19 cellular contexts compared by ENCODE assay signal in the genomic region with DNA sequence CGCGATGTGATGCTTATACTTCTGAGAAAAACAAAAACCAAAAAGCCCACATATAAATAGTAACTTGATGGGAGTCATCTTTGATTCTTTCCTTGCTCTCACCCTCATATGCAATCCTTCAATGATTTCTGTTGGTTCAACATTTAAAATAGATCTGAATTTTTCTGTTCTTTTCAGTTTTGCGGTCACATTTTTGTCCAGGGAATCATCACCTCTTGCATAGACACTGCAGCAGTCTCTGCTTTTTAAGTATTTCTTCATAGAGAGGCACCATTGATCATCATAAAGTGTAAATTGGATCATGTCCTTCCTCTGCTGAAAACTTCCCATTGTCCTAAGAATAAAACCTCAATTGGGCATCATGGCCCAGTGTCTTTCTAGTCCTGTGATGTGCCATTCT.
DNase-seq lines count a peak whose midpoint lies in the region; ATAC-seq, FAIRE-seq and TF ChIP-seq lines count a peak whose summit lies in the region.
"Had no signal": no experiment of that assay in that cellular context is flagged by ENCODE, and none has a peak within 500 bp of the region (broad histone marks: within the 10 kb centered on the region; RNA-seq: fewer than 3 reads in every experiment).

No MANE protein-coding gene starts in this region.

- TF ChIP-seq CTCF in AG10803 (conservative IDR thresholded peaks at IDR 0.05; ENCODE audit: low read length) (no peak), IMR-90 (conservative IDR thresholded peaks at IDR 0.05; ENCODE audit: low read depth, low read length) (no peak), keratinocyte (optimal IDR thresholded peaks at IDR 0.05 in 1 of 3, IDR thresholded peaks at IDR 0.05 in 1 of 3, conservative IDR thresholded peaks at IDR 0.05 in 1 of 3; ENCODE audit: extremely low read depth in 1 of 3, insufficient read depth in 2 of 3, low read length in 3 of 3) (no peak), gastrocnemius medialis (IDR thresholded peaks at IDR 0.05 in 4 of 5, conservative IDR thresholded peaks at IDR 0.05 in 1 of 5) (no peak)

- no peak overlapping the region for H2BK120ac ChIP-seq in IMR-90 (ENCODE audit: low read depth, low read length)

- H3K27me3 ChIP-seq in IMR-90 (ENCODE audit: control insufficient read depth, insufficient read depth, low read length) (no peaks in the 10 kb centered on the region), keratinocyte (ENCODE audit: control insufficient read depth, extremely low read depth, insufficient read depth, low read length) (no peaks in the 10 kb centered on the region), gastrocnemius medialis (no peaks in the 10 kb centered on the region)
- H3K27me3 ChIP-seq: BLaER1 had no signal

- no peak overlapping the region for H3K14ac ChIP-seq in IMR-90 (replicated peaks; ENCODE audit: low read depth, low read length)

- no peak for FAIRE-seq in keratinocyte (lab: Jason Lieb, UNC)
- FAIRE-seq: A204.1, GM12892, GM18507, K562 had no signal

- in situ Hi-C loops in IMR-90 (cut with MboI; ENCODE audit: low sequenced_read_pairs): no loop called here
- in situ Hi-C loops in gastrocnemius medialis (cut with MboI; ENCODE audit: low sequenced_read_pairs in 4 of 4): no loop called here

- H2BK20ac ChIP-seq in IMR-90 (ENCODE audit: low read depth, low read length): no peak overlapping the region

- ATAC-seq in IMR-90 (ENCODE audit: low read depth) (no peak), gastrocnemius medialis (no peak)
- ATAC-seq: K562 had no signal

- H3K9me3 ChIP-seq in IMR-90 (ENCODE audit: control insufficient read depth, insufficient read depth, low read length) (no peaks in the 10 kb centered on the region), keratinocyte (ENCODE audit: control insufficient read depth, low read depth, low read length) (no peaks in the 10 kb centered on the region), gastrocnemius medialis (no peaks in the 10 kb centered on the region)
- H3K9me3 ChIP-seq: BLaER1, HAP-1 had no signal

- POLR2A ChIA-PET in IMR-90 (lab: Charles Lee; ENCODE audit: unreplicated experiment): no interaction called here

- H4K20me1 ChIP-seq in IMR-90 (ENCODE audit: insufficient read depth, low read length) (no peaks in the 10 kb centered on the region; the same call in 1 of the 2 replicates), keratinocyte (ENCODE audit: control insufficient read depth, extremely low read depth, insufficient read depth, low read length) (no peaks in the 10 kb centered on the region)
- H4K20me1 ChIP-seq: BLaER1 had no signal

- peak overlapping the region; percentile 38; the same call in 1 of the 2 replicates for H3K18ac ChIP-seq in IMR-90 (ENCODE audit: low read depth, low read length)

- H2AK9ac ChIP-seq in IMR-90 (replicated peaks; ENCODE audit: low read depth, low read length, poor library complexity): no peak overlapping the region

- H3K4ac ChIP-seq in IMR-90 (ENCODE audit: low read depth, low read length): no peak overlapping the region

- no peak overlapping the region for H3K56ac ChIP-seq in IMR-90 (ENCODE audit: extremely low read depth, insufficient read depth, low read length)

- 0 out of 2 replicates have a peak overlapping the region, but pooled peaks have one; percentile 27 for H2AK5ac ChIP-seq in IMR-90 (ENCODE audit: low read depth, low read length)

- H3K4me3 ChIP-seq in AG10803 (ENCODE audit: low read length): no peak overlapping the region
- no peak overlapping the region for H3K4me3 ChIP-seq in IMR-90 (ENCODE audit: insufficient read depth, low read depth, low read length)
- H3K4me3 ChIP-seq in keratinocyte (ENCODE audit: control insufficient read depth in 2 of 3, extremely low read depth in 1 of 3, insufficient read depth in 2 of 3, low read depth in 1 of 3, low read length in 3 of 3): no peak overlapping the region
- no peak overlapping the region for H3K4me3 ChIP-seq in gastrocnemius medialis
- H3K4me3 ChIP-seq: BLaER1, GM23248, HAP-1, K562 had no signal

- H3K36me3 ChIP-seq in IMR-90 (ENCODE audit: control insufficient read depth, insufficient read depth, low read length) (peaks cover 25% of the 10 kb centered on the region), keratinocyte (ENCODE audit: control insufficient read depth in 2 of 2, extremely low read depth in 1 of 2, insufficient read depth in 2 of 2, low read length in 2 of 2) (no peaks in the 10 kb centered on the region), gastrocnemius medialis (no peaks in the 10 kb centered on the region)
- H3K36me3 ChIP-seq: BLaER1, HAP-1 had no signal

- H3K4me2 ChIP-seq in IMR-90 (ENCODE audit: low read depth, low read length) (no peak overlapping the region), keratinocyte (ENCODE audit: control insufficient read depth, extremely low read depth, insufficient read depth, low read depth, low read length) (no peak overlapping the region)
- H3K4me2 ChIP-seq: BLaER1 had no signal

- H3K79me1 ChIP-seq in IMR-90 (ENCODE audit: low read depth in 1 of 2, low read length in 2 of 2): peaks cover 61 to 73% of the 10 kb centered on the region in 2 experiments

- no peak overlapping the region for H4K5ac ChIP-seq in IMR-90 (ENCODE audit: low read depth, low read length)

- peak overlapping the region in 1 of 2 experiments; percentile 9; a peak in 1 of 4 replicates for H4K8ac ChIP-seq in IMR-90 (ENCODE audit: low read depth in 2 of 2, low read length in 2 of 2)

- TF ChIP-seq POLR2A in IMR-90 (IDR thresholded peaks at IDR 0.05; ENCODE audit: low read depth, low read length) (no peak), gastrocnemius medialis (IDR thresholded peaks at IDR 0.05) (no peak)

- no TSS peak for BruUV-seq in IMR-90 (replicated peaks; lab: Mats Ljungman, UMichigan)

- H3K9me1 ChIP-seq in IMR-90 (ENCODE audit: insufficient read depth, low read length) (peaks cover 26% of the 10 kb centered on the region), keratinocyte (ENCODE audit: control insufficient read depth, extremely low read depth, insufficient read depth, low read length) (no peaks in the 10 kb centered on the region)

- H3K9ac ChIP-seq in IMR-90 (ENCODE audit: low read depth, low read length) (no peak overlapping the region), keratinocyte (ENCODE audit: control insufficient read depth, extremely low read depth, insufficient read depth, low read length) (no peak overlapping the region)
- H3K9ac ChIP-seq: BLaER1, GM23248 had no signal

- no peak overlapping the region for H2BK15ac ChIP-seq in IMR-90 (ENCODE audit: low read depth, low read length)

- TF ChIP-seq RAD21 in IMR-90 (IDR thresholded peaks at IDR 0.05; ENCODE audit: low read length): no peak

- 100% methylated on average over 1 of the region's 3 CpGs; no CpG with 5 or more reads in 1 of the 2 experiments for WGBS in IMR-90 (ENCODE audit: extremely low coverage in 2 of 2, insufficient read length in 1 of 2), 2 experiments

- H3K27ac ChIP-seq in IMR-90 (ENCODE audit: insufficient read depth, low read length) (no peak overlapping the region), keratinocyte (ENCODE audit: control insufficient read depth, insufficient read depth, low read length) (no peak overlapping the region), gastrocnemius medialis (no peak overlapping the region)
- H3K27ac ChIP-seq: BLaER1, GM23248 had no signal

- intact Hi-C loops in IMR-90 (cut with micrococcal nuclease): no loop called here
- intact Hi-C loops in gastrocnemius medialis (cut with DNase I; ENCODE audit: low total_unique reads): no loop called here

- H3K4me1 ChIP-seq in IMR-90 (ENCODE audit: control insufficient read depth, insufficient read depth, low read length): peaks cover 33% of the 10 kb centered on the region
- peaks cover 20% of the 10 kb centered on the region for H3K4me1 ChIP-seq in keratinocyte (ENCODE audit: control insufficient read depth, extremely low read depth, insufficient read depth, low read length)
- H3K4me1 ChIP-seq in gastrocnemius medialis: peaks cover 16 to 42% of the 10 kb centered on the region in 2 donors
- H3K4me1 ChIP-seq: HAP-1 had no signal

- CTCF ChIA-PET in IMR-90 (lab: Yijun Ruan, JAX): no interaction called here

- dilution Hi-C loops in IMR-90 (cut with HindIII; ENCODE audit: low sequenced_read_pairs, unreplicated experiment) (no loop called here), keratinocyte (cut with MboI; ENCODE audit: extremely low pct_ligation_motif_present, low sequenced_read_pairs) (no loop called here)

- no peak overlapping the region for H3K23ac ChIP-seq in IMR-90 (ENCODE audit: low read depth, low read length)

- H4K91ac ChIP-seq in IMR-90 (ENCODE audit: insufficient read depth, low read depth, low read length): no peak overlapping the region

- no peak overlapping the region for H2AFZ ChIP-seq in IMR-90 (replicated peaks; ENCODE audit: low read length, poor library complexity)
- H2AFZ ChIP-seq in keratinocyte (ENCODE audit: control insufficient read depth, low read length): peak overlapping the region; percentile 11
- H2AFZ ChIP-seq: GM23248 had no signal

- H2BK5ac ChIP-seq in IMR-90 (ENCODE audit: low read depth, low read length, poor library complexity, severe bottlenecking): no peak overlapping the region

- no peaks in the 10 kb centered on the region for H3K79me2 ChIP-seq in keratinocyte (ENCODE audit: control insufficient read depth, insufficient read depth, low read length)

- DNase-seq in AG10803 (ENCODE audit: low read depth) (peak; percentile 38), EH (ENCODE audit: low read depth) (peak; percentile 32), IMR-90 (peak; percentile 21), keratinocyte (ENCODE audit: low read depth, low spot score) (no peak), T-helper 9 cell (no peak), gastrocnemius medialis (no peak), DMS 273 (lab: John Stamatoyannopoulos, UW; ENCODE audit: unreplicated experiment) (no peak)
- DNase-seq: ACHN; AML-193; CD4-positive, alpha-beta memory T cell; DMS79 treated with DMSO at 0.1 percent for 48 hours; GDM1; GM23248 had no signal

TF ChIP-seq in IMR-90, 13 proteins besides CTCF, POLR2A, EP300 and RAD21:
- no peak for TF ChIP-seq SMC3 (IDR thresholded peaks at IDR 0.05; ENCODE audit: low read depth, low read length)
- TF ChIP-seq NFE2L2 (IDR thresholded peaks at IDR 0.05; ENCODE audit: low read depth, low read length): no peak
- 0 out of 2 replicates have a peak, but pooled peaks have one; percentile 4 for TF ChIP-seq CEBPB (IDR thresholded peaks at IDR 0.05; ENCODE audit: low read depth, low read length)
- TF ChIP-seq BHLHE40 (IDR thresholded peaks at IDR 0.05; ENCODE audit: low read depth, low read length): no peak
- TF ChIP-seq MXI1 (IDR thresholded peaks at IDR 0.05; ENCODE audit: borderline replicate concordance, low read depth, low read length): no peak
- TF ChIP-seq RCOR1 (IDR thresholded peaks at IDR 0.05; ENCODE audit: insufficient replicate concordance, low read length): no peak
- TF ChIP-seq, protein P1, sequence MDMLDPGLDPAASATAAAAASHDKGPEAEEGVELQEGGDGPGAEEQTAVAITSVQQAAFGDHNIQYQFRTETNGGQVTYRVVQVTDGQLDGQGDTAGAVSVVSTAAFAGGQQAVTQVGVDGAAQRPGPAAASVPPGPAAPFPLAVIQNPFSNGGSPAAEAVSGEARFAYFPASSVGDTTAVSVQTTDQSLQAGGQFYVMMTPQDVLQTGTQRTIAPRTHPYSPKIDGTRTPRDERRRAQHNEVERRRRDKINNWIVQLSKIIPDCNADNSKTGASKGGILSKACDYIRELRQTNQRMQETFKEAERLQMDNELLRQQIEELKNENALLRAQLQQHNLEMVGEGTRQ (IDR thresholded peaks at IDR 0.05; ENCODE audit: low read depth, low read length): no peak

Comparison
In these comparisons a context has a peak if more than half of its experiments do, and no peak if none do; other contexts are left out.
1. DNase-seq: peak in AG10803 (single experiment), EH (single experiment) and IMR-90 (single experiment); none in keratinocyte (single experiment), T-helper 9 cell (single experiment), gastrocnemius medialis (0 of 2) and DMS 273 (single experiment).